8 cellular contexts compared by ENCODE assay signal in the genomic region with DNA sequence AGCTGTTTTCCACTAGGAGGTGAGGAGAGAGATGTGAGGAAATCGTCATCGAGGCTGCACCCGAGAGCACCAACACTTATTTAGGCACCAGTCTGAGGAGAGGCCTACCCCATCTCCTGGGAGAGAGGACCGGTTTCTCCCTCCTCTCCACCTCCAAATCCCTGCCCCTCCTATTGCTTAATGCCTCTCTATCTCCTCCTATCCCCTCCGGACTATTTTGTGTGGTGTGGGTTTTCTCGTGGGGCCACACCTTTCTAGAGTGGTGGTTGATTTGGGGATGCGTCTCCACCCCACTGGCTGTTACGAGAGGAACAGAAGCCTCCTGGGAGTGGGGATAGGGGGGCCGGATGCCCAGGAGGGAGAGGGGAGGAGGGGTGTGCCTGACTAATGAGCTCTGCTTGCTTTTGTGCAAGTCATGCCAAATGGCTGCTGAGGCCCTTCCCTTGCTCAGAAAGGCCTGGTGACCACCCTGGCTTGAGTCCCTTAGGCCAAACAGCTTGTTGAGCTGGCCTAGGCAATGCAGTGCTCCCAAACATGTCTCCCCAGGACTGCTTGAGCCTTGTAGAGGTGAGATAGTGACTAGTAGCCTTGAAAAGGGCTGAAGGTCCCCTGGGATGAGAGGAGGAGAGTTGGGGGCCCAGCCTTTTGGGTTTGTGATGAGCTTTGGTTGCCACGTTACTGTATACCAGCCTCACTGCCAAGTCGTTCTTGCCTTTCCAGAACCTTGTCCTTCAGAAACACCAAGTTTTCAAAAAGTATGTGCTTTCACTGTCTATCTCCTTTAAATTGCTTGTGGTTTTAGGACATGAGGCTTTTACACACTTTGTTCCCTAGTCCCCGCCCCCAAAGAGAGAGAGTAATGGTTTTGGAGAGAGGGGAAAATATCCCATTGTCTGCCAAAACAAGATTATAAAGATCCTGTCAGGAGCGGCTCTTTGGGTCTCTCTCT. TPM values are rescaled to one million over a fixed set of nuclear protein-coding genes. Genes with fewer than 3 reads are reported as not detected.
A peak's percentile ranks its signal among the peaks of the same experiment; 100 is the strongest.
DNase-seq lines count a peak whose midpoint lies in the region; ATAC-seq lines count a peak whose summit lies in the region.

No MANE protein-coding gene starts in this region.

- no peaks in the 10 kb centered on the region for H3K9me3 Mint-ChIP-seq in stimulated activated effector memory CD8-positive, alpha-beta T cell treated with anti-CD3 and anti-CD28 coated beads, Interleukin-12 subunit alpha, Interleukin-12 subunit beta, amount 100 ng/mL, for 72 hours

- H3K9me3 ChIP-seq in ectodermal cell (ENCODE audit: control insufficient read depth, low read length): no peaks in the 10 kb centered on the region

- no peaks in the 10 kb centered on the region for H3K27me3 ChIP-seq in ectodermal cell (ENCODE audit: control insufficient read depth, insufficient read depth, low read length, poor library complexity, severe bottlenecking)

- peak overlapping the region; percentile 99 for H3K27ac Mint-ChIP-seq in stimulated activated effector memory CD8-positive, alpha-beta T cell treated with anti-CD3 and anti-CD28 coated beads, Interleukin-12 subunit alpha, Interleukin-12 subunit beta, amount 100 ng/mL, for 72 hours

- peak; percentile 27 for ATAC-seq in GM21526 (IDR thresholded peaks at IDR 0.05; ENCODE audit: low FRiP score, unreplicated experiment)
- ATAC-seq in stimulated activated effector memory CD8-positive, alpha-beta T cell treated with anti-CD3 and anti-CD28 coated beads, Interleukin-12 subunit alpha, Interleukin-12 subunit beta, amount 100 ng/mL, for 72 hours: peak; percentile 63
- ATAC-seq in GM19455 (IDR thresholded peaks at IDR 0.05; ENCODE audit: unreplicated experiment): no peak

- 10 to 18% methylated on average over 8 to 12 of the region's 13 CpGs for WGBS in ectodermal cell, 2 experiments

- peak overlapping the region; percentile 95 for H3K4me3 Mint-ChIP-seq in stimulated activated effector memory CD8-positive, alpha-beta T cell treated with anti-CD3 and anti-CD28 coated beads, Interleukin-12 subunit alpha, Interleukin-12 subunit beta, amount 100 ng/mL, for 72 hours

- H3K36me3 Mint-ChIP-seq in stimulated activated effector memory CD8-positive, alpha-beta T cell treated with anti-CD3 and anti-CD28 coated beads, Interleukin-12 subunit alpha, Interleukin-12 subunit beta, amount 100 ng/mL, for 72 hours: peaks cover 65% of the 10 kb centered on the region

- peak overlapping the region; percentile 90 for H3K27ac ChIP-seq in ectodermal cell (ENCODE audit: insufficient read depth, low read depth, low read length, poor library complexity, severe bottlenecking)

- H3K4me1 ChIP-seq in ectodermal cell (ENCODE audit: control insufficient read depth, insufficient read depth, low read length): peaks cover 9% of the 10 kb centered on the region

- H3K4me3 ChIP-seq in ectodermal cell (ENCODE audit: insufficient read depth, low read depth, low read length): peak overlapping the region; percentile 58

- DNase-seq in C1 segment of cervical spinal cord (lab: John Stamatoyannopoulos, UW): peak in 13 of 14 donors; percentile 0 to 80 (median 26)
- DNase-seq in NCI-H2171 (lab: John Stamatoyannopoulos, UW): peak; percentile 73
- peak; percentile 57 to 68 for DNase-seq in activated CD4-positive, alpha-beta T cell treated with anti-CD3 and anti-CD28 coated beads, Interleukin-2, amount 50 U/mL, for 48 hours
- DNase-seq in medulla oblongata (ENCODE audit: extremely low spot score): peak; percentile 77
- peak; percentile 9 to 66 for DNase-seq in stimulated activated effector memory CD8-positive, alpha-beta T cell treated with anti-CD3 and anti-CD28 coated beads, Interleukin-12 subunit alpha, Interleukin-12 subunit beta, amount 100 ng/mL, for 72 hours (ENCODE audit: low spot score in 2 of 2)

- no peaks in the 10 kb centered on the region for H3K36me3 ChIP-seq in ectodermal cell (ENCODE audit: control insufficient read depth, insufficient read depth, low read length)

- H3K4me1 Mint-ChIP-seq in stimulated activated effector memory CD8-positive, alpha-beta T cell treated with anti-CD3 and anti-CD28 coated beads, Interleukin-12 subunit alpha, Interleukin-12 subunit beta, amount 100 ng/mL, for 72 hours: peaks cover 36% of the 10 kb centered on the region

RNA-seq across cellular contexts. Expression of a gene that starts 1.2 kb away (rescaled TPM):
- polyA plus RNA-seq in ectodermal cell (2013, experiment 1 of 4): 195 TPM
- 189 TPM for polyA plus RNA-seq in ectodermal cell (2013, experiment 2 of 4)
- 148 TPM for polyA plus RNA-seq in ectodermal cell (2013, experiment 3 of 4)
- 165 TPM for polyA plus RNA-seq in ectodermal cell (2013, experiment 4 of 4)

Comparison
In these comparisons a context has a peak if more than half of its experiments do, and no peak if none do; other contexts are left out.
1. DNase-seq: peak in every context shown above with its lines; median percentile 77 in medulla oblongata; 73 in NCI-H2171; 62 in activated CD4-positive, alpha-beta T cell treated with anti-CD3 and anti-CD28 coated beads, Interleukin-2, amount 50 U/mL, for 48 hours; 38 in stimulated activated effector memory CD8-positive, alpha-beta T cell treated with anti-CD3 and anti-CD28 coated beads, Interleukin-12 subunit alpha, Interleukin-12 subunit beta, amount 100 ng/mL, for 72 hours; 26 in C1 segment of cervical spinal cord.